12 cellular contexts compared by ENCODE assay signal in genomic region chr20:63859166-63859699, GRCh38. TPM values are rescaled to one million over a fixed set of nuclear protein-coding genes. Genes with fewer than 3 reads are reported as not detected.
A peak's percentile ranks its signal among the peaks of the same experiment; 100 is the strongest.
DNase-seq lines count a peak whose midpoint lies in the region; ATAC-seq and TF ChIP-seq lines count a peak whose summit lies in the region.
"Had no signal": no experiment of that assay in that cellular context is flagged by ENCODE, and none has a peak within 500 bp of the region (broad histone marks: within the 10 kb centered on the region; RNA-seq: fewer than 3 reads in every experiment).

No MANE protein-coding gene starts in this region.

- H2AFZ ChIP-seq in HCT116 (ENCODE audit: low read depth, low read length, poor library complexity, severe bottlenecking): no peak overlapping the region

- POLR2A ChIA-PET in HCT116 (lab: Charles Lee): no interaction called here
- POLR2A ChIA-PET in activated CD8-positive, alpha-beta T cell treated with anti-CD3 and anti-CD28 coated beads for 36 hours (lab: Charles Lee): no interaction called here

- peaks cover 34% of the 10 kb centered on the region for H3K4me1 Mint-ChIP-seq in activated CD8-positive, alpha-beta T cell treated with anti-CD3 and anti-CD28 coated beads for 36 hours (ENCODE audit: low read depth)
- H3K4me1 Mint-ChIP-seq in stimulated activated effector memory CD8-positive, alpha-beta T cell treated with anti-CD3 and anti-CD28 coated beads, Interleukin-12 subunit alpha, Interleukin-12 subunit beta, amount 100 ng/mL, for 72 hours: peaks cover 42% of the 10 kb centered on the region

- intact Hi-C loops in HCT116 (cut with micrococcal nuclease) (no loop called here), left lung (cut with DNase I) (loop anchor here in 1 of 2 donors (10.0 kb wide), 1 partner anchor 74 kb away; no protein-coding TSS in a partner anchor)
- intact Hi-C loops in activated CD8-positive, alpha-beta T cell treated with anti-CD3 and anti-CD28 coated beads for 36 hours (cut with micrococcal nuclease): no loop called here

- RAD21 ChIA-PET in HCT116 (lab: Charles Lee; ENCODE audit: low non-redundant PET in 1 of 2, low total read pairs in 2 of 2, uncharacterized antibody in 2 of 2, unreplicated experiment in 2 of 2): interaction anchor here in 1 of 2 experiments (0.6 kb wide), 1 partner anchor 37 kb away, joined by 3 read pairs; no protein-coding TSS in a partner anchor

- H3K27me3 ChIP-seq in HCT116 (ENCODE audit: insufficient read depth, low read length): no peaks in the 10 kb centered on the region
- H3K27me3 ChIP-seq in left lung: peaks cover 0 to 33% of the 10 kb centered on the region in 2 donors

- peaks cover 16% of the 10 kb centered on the region for H3K36me3 Mint-ChIP-seq in activated CD8-positive, alpha-beta T cell treated with anti-CD3 and anti-CD28 coated beads for 36 hours (ENCODE audit: low read depth)
- H3K36me3 Mint-ChIP-seq in stimulated activated effector memory CD8-positive, alpha-beta T cell treated with anti-CD3 and anti-CD28 coated beads, Interleukin-12 subunit alpha, Interleukin-12 subunit beta, amount 100 ng/mL, for 72 hours: peaks cover 38% of the 10 kb centered on the region

- no peaks in the 10 kb centered on the region for H3K9me2 ChIP-seq in HCT116 (ENCODE audit: insufficient read depth)

- no TSS peak for BruUV-seq in HCT116 (replicated peaks; lab: Mats Ljungman, UMichigan)

- no peak for TF ChIP-seq POLR2A in HCT116 (IDR thresholded peaks at IDR 0.05; ENCODE audit: borderline replicate concordance, extremely low read depth, insufficient read depth, insufficient read length)

- H3K27ac Mint-ChIP-seq in activated CD8-positive, alpha-beta T cell treated with anti-CD3 and anti-CD28 coated beads for 36 hours: peak overlapping the region; percentile 76
- H3K27ac Mint-ChIP-seq in stimulated activated effector memory CD8-positive, alpha-beta T cell treated with anti-CD3 and anti-CD28 coated beads, Interleukin-12 subunit alpha, Interleukin-12 subunit beta, amount 100 ng/mL, for 72 hours: peak overlapping the region; percentile 76
- H3K27ac Mint-ChIP-seq: activated CD4-positive, alpha-beta memory T cell treated with anti-CD3 and anti-CD28 coated beads, Interleukin-2, amount 10 ng/mL, durations not matched to agents 7 days and 5 days had no signal

- H3K9me3 ChIP-seq in HCT116 (ENCODE audit: control insufficient read depth in 1 of 2, insufficient read depth in 1 of 2, low read depth in 1 of 2, low read length in 2 of 2) (no peaks in the 10 kb centered on the region), left lung (no peaks in the 10 kb centered on the region)

- H3K36me3 ChIP-seq in HCT116 (ENCODE audit: control insufficient read depth in 1 of 2, insufficient read depth in 2 of 2, low read length in 2 of 2) (peaks cover 0 to 11% of the 10 kb centered on the region in 2 experiments; a peak in 2 of 4 replicates), left lung (peaks cover 0 to 21% of the 10 kb centered on the region in 2 donors)

- no peaks in the 10 kb centered on the region for H3K9me3 Mint-ChIP-seq in activated CD8-positive, alpha-beta T cell treated with anti-CD3 and anti-CD28 coated beads for 36 hours
- H3K9me3 Mint-ChIP-seq in stimulated activated effector memory CD8-positive, alpha-beta T cell treated with anti-CD3 and anti-CD28 coated beads, Interleukin-12 subunit alpha, Interleukin-12 subunit beta, amount 100 ng/mL, for 72 hours: no peaks in the 10 kb centered on the region
- H3K9me3 Mint-ChIP-seq: activated CD4-positive, alpha-beta memory T cell treated with anti-CD3 and anti-CD28 coated beads, Interleukin-2, amount 10 ng/mL, durations not matched to agents 7 days and 5 days had no signal

- peak overlapping the region; percentile 27; the same call in 1 of the 2 replicates for H3K4me2 ChIP-seq in HCT116 (ENCODE audit: low read length)

- H3K4me3 Mint-ChIP-seq in activated CD8-positive, alpha-beta T cell treated with anti-CD3 and anti-CD28 coated beads for 36 hours: peak overlapping the region; percentile 16
- peak overlapping the region; percentile 18 for H3K4me3 Mint-ChIP-seq in stimulated activated effector memory CD8-positive, alpha-beta T cell treated with anti-CD3 and anti-CD28 coated beads, Interleukin-12 subunit alpha, Interleukin-12 subunit beta, amount 100 ng/mL, for 72 hours
- H3K4me3 Mint-ChIP-seq: activated CD4-positive, alpha-beta memory T cell treated with anti-CD3 and anti-CD28 coated beads, Interleukin-2, amount 10 ng/mL, durations not matched to agents 7 days and 5 days had no signal

- no peak for ATAC-seq in HCT116
- no peak for ATAC-seq in activated CD8-positive, alpha-beta T cell treated with anti-CD3 and anti-CD28 coated beads for 36 hours
- ATAC-seq in left lung: no peak
- ATAC-seq in stimulated activated effector memory CD8-positive, alpha-beta T cell treated with anti-CD3 and anti-CD28 coated beads, Interleukin-12 subunit alpha, Interleukin-12 subunit beta, amount 100 ng/mL, for 72 hours: no peak
- ATAC-seq in GM18907 (IDR thresholded peaks at IDR 0.05; ENCODE audit: unreplicated experiment): no peak

- H3K4me1 ChIP-seq in HCT116 (ENCODE audit: control insufficient read depth in 1 of 2, insufficient read depth in 2 of 2, low read length in 2 of 2): peaks cover 12 to 27% of the 10 kb centered on the region in 2 experiments
- peaks cover 37 to 80% of the 10 kb centered on the region in 2 donors for H3K4me1 ChIP-seq in left lung

- no peaks in the 10 kb centered on the region for H3K27me3 Mint-ChIP-seq in activated CD8-positive, alpha-beta T cell treated with anti-CD3 and anti-CD28 coated beads for 36 hours
- H3K27me3 Mint-ChIP-seq: activated CD4-positive, alpha-beta memory T cell treated with anti-CD3 and anti-CD28 coated beads, Interleukin-2, amount 10 ng/mL, durations not matched to agents 7 days and 5 days had no signal

- H3K4me3 ChIP-seq in HCT116 (replicated peaks in 1 of 2; ENCODE audit: low read depth in 1 of 2, low read length in 2 of 2) (no peak overlapping the region), left lung (no peak overlapping the region)

- DNase-seq in HCT116 (ENCODE audit: low read depth, low spot score): no peak
- DNase-seq in activated CD8-positive, alpha-beta T cell treated with anti-CD3 and anti-CD28 coated beads for 36 hours: no peak
- DNase-seq in left lung: no peak
- no peak for DNase-seq in stimulated activated effector memory CD8-positive, alpha-beta T cell treated with anti-CD3 and anti-CD28 coated beads, Interleukin-12 subunit alpha, Interleukin-12 subunit beta, amount 100 ng/mL, for 72 hours (ENCODE audit: low spot score in 2 of 2)
- no peak for DNase-seq in effector CD8-positive, alpha-beta T cell (lab: John Stamatoyannopoulos, UW)
- no peak for DNase-seq in HT-29 (ENCODE audit: low spot score)
- DNase-seq in activated naive CD4-positive, alpha-beta T cell treated with Interleukin-2 at 50 U/mL for 16 hours: no peak
- DNase-seq: activated CD4-positive, alpha-beta memory T cell treated with anti-CD3 and anti-CD28 coated beads, Interleukin-2, amount 10 ng/mL, durations not matched to agents 7 days and 5 days; NK-92 treated with Interleukin-12 subunit alpha and Interleukin-12 subunit beta, amount 100 ng/mL, for 24 hours; T-helper 1 cell had no signal

- TF ChIP-seq RAD21 in HCT116 (IDR thresholded peaks at IDR 0.05; ENCODE audit: low read depth): no peak

- peaks cover 12% of the 10 kb centered on the region for H3K79me2 ChIP-seq in HCT116 (ENCODE audit: insufficient read depth, low read length)

- CTCF ChIA-PET in HCT116 (lab: Charles Lee): no interaction called here
- CTCF ChIA-PET in activated CD8-positive, alpha-beta T cell treated with anti-CD3 and anti-CD28 coated beads for 36 hours (lab: Charles Lee): no interaction called here

- H4K20me1 ChIP-seq in HCT116 (ENCODE audit: insufficient read depth): no peaks in the 10 kb centered on the region

- no peak overlapping the region for H3K9ac ChIP-seq in HCT116 (ENCODE audit: low read length)

- no peak overlapping the region for H3K27ac ChIP-seq in HCT116 (ENCODE audit: low read depth, low read length)
- peak overlapping the region; percentile 14 to 70 for H3K27ac ChIP-seq in left lung

- TF ChIP-seq CTCF in HCT116 (IDR thresholded peaks at IDR 0.05 in 2 of 3, conservative IDR thresholded peaks at IDR 0.05 in 1 of 3; ENCODE audit: borderline replicate concordance in 1 of 3, insufficient read depth in 1 of 3, low read depth in 2 of 3, low read length in 2 of 3): 0 out of 6 replicates have a peak, but pooled peaks of 1 of the 3 experiments have one; percentile 12
- TF ChIP-seq CTCF in activated CD8-positive, alpha-beta T cell treated with anti-CD3 and anti-CD28 coated beads for 36 hours (IDR thresholded peaks at IDR 0.05): no peak
- TF ChIP-seq CTCF in left lung (IDR thresholded peaks at IDR 0.05): no peak

TF ChIP-seq in HCT116, 20 proteins besides CTCF, POLR2A, EP300 and RAD21 (continues in another document):
- TF ChIP-seq ZNF274 (IDR thresholded peaks at IDR 0.05; ENCODE audit: low read depth, low read length) (no peak), EZH2phosphoT487 (IDR thresholded peaks at IDR 0.05; ENCODE audit: borderline replicate concordance) (no peak), JUND (IDR thresholded peaks at IDR 0.05) (no peak), CBX3 (IDR thresholded peaks at IDR 0.05; ENCODE audit: low read depth) (no peak), ZFX (IDR thresholded peaks at IDR 0.05) (no peak)

RNA-seq across cellular contexts. Expression of gene ABHD16B, which starts 2.1 kb away (rescaled TPM):
- total RNA-seq in HCT116 (2021; ENCODE audit: unreplicated experiment) (not detected), left lung (under 1 TPM in 1 of 2 donors, not detected in 1; 0.18 TPM)
- 0.86 TPM in 1 of 2 replicates, not detected in the other for polyA plus RNA-seq in HCT116 (2012)
- not detected for total RNA-seq in activated CD8-positive, alpha-beta T cell treated with anti-CD3 and anti-CD28 coated beads for 36 hours
- not detected in 2 replicates for total RNA-seq in HT-29 (2014; rRNA removed; shearing (Covaris generic))
- total RNA-seq: activated CD4-positive, alpha-beta memory T cell treated with anti-CD3 and anti-CD28 coated beads, Interleukin-2, amount 10 ng/mL, durations not matched to agents 7 days and 5 days; G401 had no signal

RNA-seq across cellular contexts. Expression of gene TPD52L2, which starts 5.8 kb away (rescaled TPM):
- total RNA-seq in HCT116 (2021; ENCODE audit: unreplicated experiment): 149 TPM
- 105 and 113 TPM in 2 replicates for polyA plus RNA-seq in HCT116 (2012)
- 10 to 100 TPM; 43.1 to 44.6 TPM for total RNA-seq in activated CD8-positive, alpha-beta T cell treated with anti-CD3 and anti-CD28 coated beads for 36 hours
- total RNA-seq in left lung: 100 to 1,000 TPM; 105 to 116 TPM
- total RNA-seq in HT-29 (2014; rRNA removed; shearing (Covaris generic)): 151 and 156 TPM in 2 replicates

RNA-seq across cellular contexts. Expression of gene ZBTB46, which starts 28.2 kb away (rescaled TPM):
- 10.7 TPM for total RNA-seq in HCT116 (2021; ENCODE audit: unreplicated experiment)
- 4.1 and 4.8 TPM in 2 replicates for polyA plus RNA-seq in HCT116 (2012)
- total RNA-seq in activated CD8-positive, alpha-beta T cell treated with anti-CD3 and anti-CD28 coated beads for 36 hours: under 1 TPM; 0.31 to 0.38 TPM
- 10 to 100 TPM in 1 of 2 donors, 1 to 10 TPM in 1; 9.2 to 11.3 TPM for total RNA-seq in left lung
- total RNA-seq in HT-29 (2014; rRNA removed; shearing (Covaris generic)): 3.3 and 5.3 TPM in 2 replicates

RNA-seq across cellular contexts. Expression of gene DNAJC5, which starts 35.7 kb away (rescaled TPM):
- total RNA-seq in HCT116 (2021; ENCODE audit: unreplicated experiment): 38.3 TPM
- 27.0 and 27.6 TPM in 2 replicates for polyA plus RNA-seq in HCT116 (2012)
- 10 to 100 TPM; 32.2 to 32.5 TPM for total RNA-seq in activated CD8-positive, alpha-beta T cell treated with anti-CD3 and anti-CD28 coated beads for 36 hours
- total RNA-seq in left lung: 10 to 100 TPM; 39.9 to 59.5 TPM
- 106 and 109 TPM in 2 replicates for total RNA-seq in HT-29 (2014; rRNA removed; shearing (Covaris generic))
